ENCODE assay signal across 31 cellular contexts in genomic region chr4:3740256-3740655, GRCh38. TPM values are rescaled to one million over a fixed set of nuclear protein-coding genes. Genes with fewer than 3 reads are reported as not detected.
"Had no signal": no experiment of that assay in that cellular context is flagged by ENCODE, and none has a peak within 500 bp of the region (broad histone marks: within the 10 kb centered on the region; RNA-seq: fewer than 3 reads in every experiment).

No MANE protein-coding gene starts in this region.

- DNase-seq: activated CD4-positive, alpha-beta memory T cell treated with anti-CD3 and anti-CD28 coated beads, Interleukin-2, amount 10 ng/mL, durations not matched to agents 7 days and 5 days; activated CD4-positive, alpha-beta T cell treated with anti-CD3 and anti-CD28 coated beads, Interleukin-2, amount 10 ng/mL, durations not matched to agents 7 days and 5 days; activated CD4-positive, CD25-positive, alpha-beta regulatory T cell; activated gamma-delta T cell treated with Interleukin-2 at 50 U/mL for 16 hours; activated naive CD4-positive, alpha-beta T cell treated with anti-CD3 and anti-CD28 coated beads, Interleukin-2, amount 10 ng/mL, durations not matched to agents 7 days and 5 days; activated naive CD8-positive, alpha-beta T cell treated with anti-CD3 and anti-CD28 coated beads for 36 hours; activated T-cell treated with anti-CD3 and anti-CD28 coated beads for 4 hours; activated T-cell treated with anti-CD3 and anti-CD28 coated beads, Interleukin-2, amount 50 U/mL, for 72 hours; brain microvascular endothelial cell; cerebellar nuclear complex; Karpas-422; MM.1S; NCI-H1092 treated with DMSO at 0.1 percent for 48 hours; NCI-H1417 treated with DMSO at 0.1 percent for 48 hours; NCI-H1694; NCI-H2029; NCI-H2107; NCI-H2171 treated with DMSO at 0.1 percent for 48 hours; NCI-H345; NCI-H510A; NCI-H526 treated with DMSO at 0.1 percent for 48 hours; NCI-H82; Peyer's patch; SHP77 treated with DMSO at 0.1 percent for 48 hours; T-cell; T-helper 2 cell; T1000 had no signal

- H3K27me3 ChIP-seq: Peyer's patch had no signal

- H3K27ac ChIP-seq: brain microvascular endothelial cell, cardiac muscle cell, Peyer's patch, VCaP had no signal

- H3K4me3 ChIP-seq: cardiac muscle cell, Peyer's patch had no signal

- ATAC-seq: activated T-cell treated with anti-CD3 and anti-CD28 coated beads, Interleukin-2, amount 50 U/mL, for 72 hours; T-cell had no signal

- H3K36me3 ChIP-seq: brain microvascular endothelial cell, cardiac muscle cell, Peyer's patch had no signal

- H3K4me1 ChIP-seq: Peyer's patch had no signal

RNA-seq across cellular contexts. Expression of gene ADRA2C, which starts 25.9 kb away (rescaled TPM):
- total RNA-seq: activated CD4-positive, alpha-beta memory T cell treated with anti-CD3 and anti-CD28 coated beads, Interleukin-2, amount 10 ng/mL, durations not matched to agents 7 days and 5 days; activated CD4-positive, alpha-beta T cell treated with anti-CD3 and anti-CD28 coated beads, Interleukin-2, amount 10 ng/mL, durations not matched to agents 7 days and 5 days; activated CD8-positive, alpha-beta memory T cell treated with anti-CD3 and anti-CD28 coated beads for 36 hours; activated naive CD8-positive, alpha-beta T cell treated with anti-CD3 and anti-CD28 coated beads for 36 hours; activated T-cell treated with anti-CD3 and anti-CD28 coated beads, Interleukin-2, amount 50 U/mL, for 72 hours; activated T-helper 2 cell treated with anti-CD3 and anti-CD28 coated beads, Interferon-gamma antibody, Interleukin-2, Interleukin-4, amounts not matched to agents 10 μg/mL and 5 μg/mL and 100 μg/mL, durations not matched to agents 14 hours and 24 hours and 36 hours had no signal
